33 cellular contexts compared by ENCODE assay signal in genomic region chr17:61363601-61364462, GRCh38. TPM values are rescaled to one million over a fixed set of nuclear protein-coding genes. Genes with fewer than 3 reads are reported as not detected.
"Had no signal": no experiment of that assay in that cellular context is flagged by ENCODE, and none has a peak within 500 bp of the region (broad histone marks: within the 10 kb centered on the region; RNA-seq: fewer than 3 reads in every experiment).

No MANE protein-coding gene starts in this region.

- H3K4me1 ChIP-seq: Peyer's patch had no signal

- DNase-seq: activated B cell treated with CpG ODN at 0.5 μM for 24 hours; activated CD4-positive, alpha-beta memory T cell treated with anti-CD3 and anti-CD28 coated beads for 36 hours; activated CD4-positive, alpha-beta T cell treated with anti-CD3 and anti-CD28 coated beads for 4 hours; activated CD4-positive, alpha-beta T cell treated with anti-CD3 and anti-CD28 coated beads, Interleukin-2, amount 50 U/mL, for 1 hour; activated CD4-positive, CD25-positive, alpha-beta regulatory T cell treated with anti-CD3 and anti-CD28 coated beads, Interleukin-2, amount 50 U/mL, for 72 hours; activated CD8-positive, alpha-beta memory T cell treated with anti-CD3 and anti-CD28 coated beads, Interleukin-2, amount 50 U/mL, for 4 hours; activated effector memory CD4-positive, alpha-beta T cell treated with Interleukin-2 at 50 U/mL for 16 hours; activated naive CD4-positive, alpha-beta T cell treated with anti-CD3 and anti-CD28 coated beads, Interleukin-2, amount 10 ng/mL, durations not matched to agents 7 days and 5 days; activated naive CD8-positive, alpha-beta T cell treated with anti-CD3 and anti-CD28 coated beads, Interleukin-2, amount 50 U/mL, for 24 hours; activated T-cell treated with anti-CD3 and anti-CD28 coated beads for 4 hours; activated T-cell treated with anti-CD3 and anti-CD28 coated beads, Interleukin-2, amount 50 U/mL, for 4 hours; anterior cingulate cortex; caudate nucleus; cerebellar nuclear complex; MM.1S; MV-4-11; NCI-H1092; NCI-H1436 treated with DMSO at 0.1 percent for 48 hours; NCI-H187 treated with DMSO at 0.1 percent for 48 hours; NCI-H2081; NCI-H2227 treated with DMSO at 0.1 percent for 48 hours; NCI-H446; NCI-H510A treated with DMSO at 0.1 percent for 48 hours; Peyer's patch; RPMI8226; SHP77 treated with DMSO at 0.1 percent for 48 hours; SK-N-SH had no signal

- H3K4me3 ChIP-seq: Peyer's patch, SJSA1 had no signal

- H3K27ac ChIP-seq: Peyer's patch, SJSA1 had no signal

- ATAC-seq: activated naive CD8-positive, alpha-beta T cell treated with anti-CD3 and anti-CD28 coated beads, Interleukin-2, amount 50 U/mL, for 24 hours; activated T-cell treated with anti-CD3 and anti-CD28 coated beads, Interleukin-2, amount 50 U/mL, for 4 hours had no signal

- H3K4me2 ChIP-seq: SK-N-SH had no signal

- H3K36me3 ChIP-seq: Peyer's patch, SJSA1 had no signal

- H3K27me3 ChIP-seq: Peyer's patch, SJSA1 had no signal

- H3K27ac Mint-ChIP-seq: activated B cell treated with CpG ODN at 0.5 μM for 24 hours; activated CD4-positive, alpha-beta memory T cell treated with anti-CD3 and anti-CD28 coated beads for 36 hours; activated naive CD4-positive, alpha-beta T cell treated with anti-CD3 and anti-CD28 coated beads, Interleukin-2, amount 10 ng/mL, durations not matched to agents 7 days and 5 days; activated naive CD8-positive, alpha-beta T cell; activated naive CD8-positive, alpha-beta T cell treated with anti-CD3 and anti-CD28 coated beads, Interleukin-2, amount 50 U/mL, for 24 hours; brain; T-helper 1 cell treated with Interleukin-12 subunit alpha and Interleukin-12 subunit beta and Interleukin-4 antibody, amounts not matched to agents 30 μg/mL and 1 μg/mL, for 36 hours; T-helper 2 cell treated with Interferon-gamma antibody and Interleukin-4, amounts not matched to agents 5 μg/mL and 100 μg/mL, for 36 hours had no signal

- FAIRE-seq: bronchial epithelial cell had no signal

- H3K36me3 Mint-ChIP-seq: activated CD4-positive, alpha-beta memory T cell treated with anti-CD3 and anti-CD28 coated beads for 36 hours; activated naive CD4-positive, alpha-beta T cell treated with anti-CD3 and anti-CD28 coated beads, Interleukin-2, amount 10 ng/mL, durations not matched to agents 7 days and 5 days; brain had no signal

- H3K9me3 ChIP-seq: Peyer's patch, SJSA1, SK-N-SH had no signal

- H3K9me3 Mint-ChIP-seq: activated B cell treated with CpG ODN at 0.5 μM for 24 hours; activated CD4-positive, alpha-beta memory T cell treated with anti-CD3 and anti-CD28 coated beads for 36 hours; activated naive CD4-positive, alpha-beta T cell treated with anti-CD3 and anti-CD28 coated beads, Interleukin-2, amount 10 ng/mL, durations not matched to agents 7 days and 5 days; activated naive CD8-positive, alpha-beta T cell treated with anti-CD3 and anti-CD28 coated beads, Interleukin-2, amount 50 U/mL, for 24 hours; activated T-cell treated with anti-CD3 and anti-CD28 coated beads, Interleukin-2, amount 50 U/mL, for 4 hours; brain; T-helper 1 cell treated with Interleukin-12 subunit alpha and Interleukin-12 subunit beta and Interleukin-4 antibody, amounts not matched to agents 30 μg/mL and 1 μg/mL, for 36 hours; T-helper 2 cell treated with Interferon-gamma antibody and Interleukin-4, amounts not matched to agents 5 μg/mL and 100 μg/mL, for 36 hours had no signal

- H3K27me3 Mint-ChIP-seq: activated B cell treated with CpG ODN at 0.5 μM for 24 hours; activated CD4-positive, alpha-beta memory T cell treated with anti-CD3 and anti-CD28 coated beads for 36 hours; activated naive CD4-positive, alpha-beta T cell treated with anti-CD3 and anti-CD28 coated beads, Interleukin-2, amount 10 ng/mL, durations not matched to agents 7 days and 5 days; activated naive CD8-positive, alpha-beta T cell; activated naive CD8-positive, alpha-beta T cell treated with anti-CD3 and anti-CD28 coated beads, Interleukin-2, amount 50 U/mL, for 24 hours had no signal

- H3K4me1 Mint-ChIP-seq: activated B cell treated with CpG ODN at 0.5 μM for 24 hours; activated naive CD4-positive, alpha-beta T cell treated with anti-CD3 and anti-CD28 coated beads, Interleukin-2, amount 10 ng/mL, durations not matched to agents 7 days and 5 days; activated naive CD8-positive, alpha-beta T cell treated with anti-CD3 and anti-CD28 coated beads, Interleukin-2, amount 50 U/mL, for 24 hours had no signal

- H3K4me3 Mint-ChIP-seq: activated B cell treated with CpG ODN at 0.5 μM for 24 hours; activated CD4-positive, alpha-beta memory T cell treated with anti-CD3 and anti-CD28 coated beads for 36 hours; activated naive CD4-positive, alpha-beta T cell treated with anti-CD3 and anti-CD28 coated beads, Interleukin-2, amount 10 ng/mL, durations not matched to agents 7 days and 5 days; activated naive CD8-positive, alpha-beta T cell; activated naive CD8-positive, alpha-beta T cell treated with anti-CD3 and anti-CD28 coated beads, Interleukin-2, amount 50 U/mL, for 24 hours; activated T-cell treated with anti-CD3 and anti-CD28 coated beads, Interleukin-2, amount 50 U/mL, for 4 hours; brain; T-helper 1 cell treated with Interleukin-12 subunit alpha and Interleukin-12 subunit beta and Interleukin-4 antibody, amounts not matched to agents 30 μg/mL and 1 μg/mL, for 36 hours; T-helper 2 cell treated with Interferon-gamma antibody and Interleukin-4, amounts not matched to agents 5 μg/mL and 100 μg/mL, for 36 hours had no signal

- H3K9ac ChIP-seq: SK-N-SH had no signal

RNA-seq across cellular contexts. Expression of gene TBX2, which starts 35.8 kb away (rescaled TPM):
- total RNA-seq: activated B cell treated with CpG ODN at 0.5 μM for 24 hours had no signal
